Comparison of ENCODE assay signal across 28 cellular contexts in genomic region chr16:14296663-14297062, GRCh38.
"Had no signal": no experiment of that assay in that cellular context is flagged by ENCODE, and none has a peak within 500 bp of the region (broad histone marks: within the 10 kb centered on the region; RNA-seq: fewer than 3 reads in every experiment).

No MANE protein-coding gene starts in this region.

- H3K36me3 ChIP-seq: left lung, lower lobe of right lung, neural progenitor cell, ovary, right atrium auricular region, stomach, thyroid gland, transverse colon, upper lobe of left lung, vagina had no signal

- ATAC-seq: left colon; left lung; lower lobe of right lung; natural killer cell; sciatic nerve; stimulated activated naive B cell treated with anti-CD40 and anti-IgM and Interleukin-4, amounts not matched to agents 10 μg/mL and 1 μg/mL and 100 μg/mL, for 72 hours; stimulated activated naive CD8-positive, alpha-beta T cell treated with anti-CD3 and anti-CD28 coated beads, Interleukin-15, Interleukin-2, amounts not matched to agents 100 U/mL and 50 U/mL, for 24 hours had no signal

- H3K4me1 ChIP-seq: neural progenitor cell had no signal

- DNase-seq: hypothalamus; immature natural killer cell; left colon; left lung; lower lobe of right lung; mammary epithelial cell; mesendoderm; naive B cell; natural killer cell; nephron progenitor cell; stimulated activated CD4-positive, alpha-beta T cell treated with anti-CD3 and anti-CD28 coated beads, Interleukin-12 subunit alpha, Interleukin-12 subunit beta, amount 100 ng/mL, for 4 hours; stimulated activated CD4-positive, alpha-beta T cell treated with anti-CD3 and anti-CD28 coated beads, Interleukin-15, amount 100 ng/mL, for 24 hours; stimulated activated CD4-positive, alpha-beta T cell treated with anti-CD3 and anti-CD28 coated beads, Interleukin-2, amount 100 ng/mL, for 24 hours; stimulated activated CD4-positive, alpha-beta T cell treated with anti-CD3 and anti-CD28 coated beads, Interleukin-4, amount 100 ng/mL, for 1 hour; stimulated activated naive B cell treated with anti-CD40 and anti-IgM and Interleukin-4, amounts not matched to agents 10 μg/mL and 1 μg/mL and 100 μg/mL, for 72 hours; stimulated activated naive CD8-positive, alpha-beta T cell treated with anti-CD3 and anti-CD28 coated beads, Interleukin-15, Interleukin-2, amounts not matched to agents 100 U/mL and 50 U/mL, for 24 hours; stomach; testis; thyroid gland; transverse colon; upper lobe of left lung had no signal

- H3K9me3 ChIP-seq: left lung, lower lobe of right lung, ovary, right atrium auricular region, stomach, testis, thyroid gland, transverse colon, upper lobe of left lung, vagina had no signal

- H2AFZ ChIP-seq: neural progenitor cell had no signal

- H3K4me2 ChIP-seq: neural progenitor cell had no signal

- H3K27ac ChIP-seq: left lung, lower lobe of right lung, neural progenitor cell, ovary, right atrium auricular region, skin epidermis, stomach, testis, thyroid gland, transverse colon, upper lobe of left lung, vagina had no signal

- H3K4me3 ChIP-seq: left lung, lower lobe of right lung, neural progenitor cell, ovary, right atrium auricular region, skin epidermis, stomach, testis, thyroid gland, transverse colon, upper lobe of left lung, vagina had no signal

- H3K27me3 ChIP-seq: ovary, right atrium auricular region, testis, thyroid gland, transverse colon, upper lobe of left lung, vagina had no signal

- FAIRE-seq: islet of Langerhans had no signal

- H3K9ac ChIP-seq: neural progenitor cell had no signal
